In genomic region chr11:33027846-33028536, GRCh38 we compare ENCODE assay signal across 24 cellular contexts. TPM values are rescaled to one million over a fixed set of nuclear protein-coding genes. Genes with fewer than 3 reads are reported as not detected.
DNase-seq lines count a peak whose midpoint lies in the region; ATAC-seq, FAIRE-seq and TF ChIP-seq lines count a peak whose summit lies in the region.
"Had no signal": no experiment of that assay in that cellular context is flagged by ENCODE, and none has a peak within 500 bp of the region (broad histone marks: within the 10 kb centered on the region; RNA-seq: fewer than 3 reads in every experiment).

No MANE protein-coding gene starts in this region.

- DNase-seq in AG10803 (ENCODE audit: low read depth) (peak; percentile 25), M059J (ENCODE audit: low read depth) (peak; percentile 68), bronchial epithelial cell (ENCODE audit: low read depth) (peak; percentile 17), iris pigment epithelial cell (ENCODE audit: low read depth) (peak; percentile 60), RWPE1 (ENCODE audit: low spot score) (no peak), right cardiac atrium (no peak), colonic mucosa (no peak)
- DNase-seq: ACHN; DMS 273 treated with DMSO at 0.1 percent for 48 hours; glutamatergic neuron; HCEC 1CT; Kasumi-1; mucosa of descending colon; NCI-H1092 treated with DMSO at 0.1 percent for 48 hours; NCI-H2081 treated with DMSO at 0.1 percent for 48 hours; NCI-H524; stimulated activated CD4-positive, alpha-beta T cell treated with anti-CD3 and anti-CD28 coated beads, Interleukin-1b, Interleukin-23, amount 100 ng/mL, for 48 hours; SW 1271; thyroid gland had no signal

- no peaks in the 10 kb centered on the region for H3K9me3 ChIP-seq in right cardiac atrium (ENCODE audit: control insufficient read depth, low read length)
- H3K9me3 ChIP-seq in colonic mucosa = no peaks in the 10 kb centered on the region
- H3K9me3 ChIP-seq: mucosa of descending colon, thyroid gland had no signal

- intact Hi-C loops in right cardiac atrium (cut with DNase I) (no loop called here), colonic mucosa (cut with DNase I) (no loop called here)

- POLR2A ChIA-PET in RWPE1 (lab: Yijun Ruan, JAX; ENCODE audit: low non-redundant PET) = no interaction called here

- H3K27me3 ChIP-seq in bronchial epithelial cell (ENCODE audit: control insufficient read depth, insufficient read depth, low read length) = no peaks in the 10 kb centered on the region
- no peaks in the 10 kb centered on the region for H3K27me3 ChIP-seq in right cardiac atrium (ENCODE audit: control insufficient read depth, insufficient read depth)
- no peaks in the 10 kb centered on the region for H3K27me3 ChIP-seq in colonic mucosa
- H3K27me3 ChIP-seq: thyroid gland had no signal

- no peak overlapping the region for H3K4me3 ChIP-seq in AG10803 (ENCODE audit: low read length)
- no peak overlapping the region for H3K4me3 ChIP-seq in bronchial epithelial cell (ENCODE audit: low read depth, low read length)
- no peak overlapping the region for H3K4me3 ChIP-seq in right cardiac atrium (ENCODE audit: low read length)
- no peak overlapping the region for H3K4me3 ChIP-seq in colonic mucosa
- H3K4me3 ChIP-seq: mucosa of descending colon, thyroid gland had no signal

- H3K36me3 ChIP-seq in bronchial epithelial cell (ENCODE audit: control insufficient read depth, insufficient read depth, low read length) = no peaks in the 10 kb centered on the region
- no peaks in the 10 kb centered on the region for H3K36me3 ChIP-seq in colonic mucosa
- H3K36me3 ChIP-seq: thyroid gland had no signal

- 74% methylated on average over 4 of the region's 4 CpGs for WGBS in right cardiac atrium

- ATAC-seq in HG02623 (IDR thresholded peaks at IDR 0.05; ENCODE audit: unreplicated experiment) (no peak), right cardiac atrium (no peak)
- ATAC-seq: activated T-helper 17 cell treated with anti-CD3 and anti-CD28 coated beads, Interleukin-2, amount 50 U/mL, for 72 hours; left lobe of liver; mucosa of descending colon; stimulated activated memory B cell treated with anti-CD40 and anti-IgM and Interleukin-4, amounts not matched to agents 10 μg/mL and 1 μg/mL and 100 μg/mL, for 72 hours had no signal

- H3K9ac ChIP-seq in colonic mucosa (ENCODE audit: low read depth in 2 of 2, low read length in 2 of 2) = no peak overlapping the region

- no peaks in the 10 kb centered on the region for H3K4me1 ChIP-seq in right cardiac atrium (ENCODE audit: control insufficient read depth, insufficient read depth, low read length)
- H3K4me1 ChIP-seq in colonic mucosa = no peaks in the 10 kb centered on the region
- H3K4me1 ChIP-seq: thyroid gland had no signal

- TF ChIP-seq CTCF in AG10803 (conservative IDR thresholded peaks at IDR 0.05; ENCODE audit: low read length) = no peak
- TF ChIP-seq CTCF in bronchial epithelial cell (IDR thresholded peaks at IDR 0.05; ENCODE audit: insufficient read depth, low read length, severe bottlenecking) = no peak
- TF ChIP-seq CTCF in RWPE1 (conservative IDR thresholded peaks at IDR 0.05; ENCODE audit: low read depth) = no peak
- no peak for TF ChIP-seq CTCF in colonic mucosa (IDR thresholded peaks at IDR 0.05)

- no peak for FAIRE-seq in bronchial epithelial cell (lab: Jason Lieb, UNC)
- FAIRE-seq: GM12891 had no signal

- H3K27ac ChIP-seq in RWPE1 (no peak overlapping the region), right cardiac atrium (ENCODE audit: low read length) (no peak overlapping the region), colonic mucosa (no peak overlapping the region)
- H3K27ac ChIP-seq: thyroid gland had no signal

- CTCF ChIA-PET in RWPE1 (lab: Yijun Ruan, JAX) = interaction anchor here (1.2 kb wide), 1 partner anchor 38 kb away, joined by 3 read pairs; no protein-coding TSS in a partner anchor

RNA-seq across cellular contexts. Expression of gene TCP11L1, which starts 11.4 kb away (rescaled TPM):
- total RNA-seq in M059J (2014; rRNA removed; shearing (Covaris generic)) = 18.3 and 30.3 TPM in 2 replicates
- 8.7 and 11.4 TPM in 2 replicates for total RNA-seq in bronchial epithelial cell
- 1 to 10 TPM; 8.2 to 9.8 (median 8.8) TPM for total RNA-seq in right cardiac atrium
- 4.3 TPM for polyA plus RNA-seq in right cardiac atrium
- total RNA-seq in colonic mucosa = 10 to 100 TPM; 14.5 to 17.9 TPM

RNA-seq across cellular contexts. Expression of gene DEPDC7, which starts 12.3 kb away (rescaled TPM):
- 36.3 and 39.6 TPM in 2 replicates for total RNA-seq in M059J (2014; rRNA removed; shearing (Covaris generic))
- total RNA-seq in bronchial epithelial cell (0.90 and 1.6 TPM in 2 replicates), right cardiac atrium (1 to 10 TPM in 2 of 4 donors, under 1 TPM in 2; 0.62 to 1.1 (median 1.0) TPM), colonic mucosa (1 to 10 TPM; 6.1 to 7.5 TPM)
- polyA plus RNA-seq in right cardiac atrium = 0.75 TPM

Comparison
In these comparisons a context has a peak if more than half of its experiments do, and no peak if none do; other contexts are left out.
1. DNase-seq: peak in AG10803 (single experiment), M059J (single experiment), bronchial epithelial cell (single experiment) and iris pigment epithelial cell (single experiment); none in RWPE1 (single experiment), right cardiac atrium (0 of 3) and colonic mucosa (single experiment).